In the genomic region with DNA sequence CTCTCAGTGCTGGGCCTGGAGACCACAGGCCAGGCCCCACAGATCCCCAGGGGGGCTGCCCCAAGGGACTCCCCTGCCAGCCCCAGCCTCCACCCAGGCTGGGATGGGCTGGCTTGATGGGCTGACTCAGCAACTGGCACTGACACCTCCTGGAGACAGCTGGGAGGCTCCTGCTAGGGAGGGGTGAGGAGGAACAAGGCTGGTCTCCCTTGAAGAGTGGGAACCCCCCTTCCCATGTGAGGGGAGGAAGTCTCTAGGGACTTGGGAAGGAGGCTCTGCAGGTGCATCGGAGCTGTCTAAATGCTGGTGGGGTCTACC, we compare ENCODE assay signal across 1 cellular context.
TF ChIP-seq lines count a peak whose summit lies in the region.

No MANE protein-coding gene starts in this region.

TF ChIP-seq in GM12878, 131 proteins besides CTCF, POLR2A, EP300 and RAD21:
- TF ChIP-seq TCF3 (IDR thresholded peaks at IDR 0.05; ENCODE audit: borderline replicate concordance, insufficient read depth, low read depth, low read length) (0 out of 2 replicates have a peak, but pooled peaks have one; percentile 11), KLF5 (IDR thresholded peaks at IDR 0.05; ENCODE audit: partially characterized antibody) (no peak), RELA (IDR thresholded peaks at IDR 0.05; ENCODE audit: borderline replicate concordance, partially characterized antibody) (no peak), YY1 (IDR thresholded peaks at IDR 0.05; ENCODE audit: low read depth, low read length) (no peak), STAT1 (conservative IDR thresholded peaks at IDR 0.05) (no peak), MEF2B (IDR thresholded peaks at IDR 0.05; ENCODE audit: partially characterized antibody, poor library complexity, severe bottlenecking) (peak; percentile 96), PAX8 (IDR thresholded peaks at IDR 0.05) (no peak), SUPT20H (IDR thresholded peaks at IDR 0.05; ENCODE audit: borderline replicate concordance, control insufficient read depth, low read depth, low read length) (no peak), CHD2 (IDR thresholded peaks at IDR 0.05; ENCODE audit: borderline replicate concordance, low read depth, low read length) (no peak), IKZF1 (conservative IDR thresholded peaks at IDR 0.05) (no peak), EED (IDR thresholded peaks at IDR 0.05; ENCODE audit: low read depth) (0 out of 2 replicates have a peak, but pooled peaks have one; percentile 21), GATAD2B (conservative IDR thresholded peaks at IDR 0.05; ENCODE audit: low read depth) (0 out of 2 replicates have a peak, but pooled peaks have one; percentile 21)
- TF ChIP-seq, protein P1, sequence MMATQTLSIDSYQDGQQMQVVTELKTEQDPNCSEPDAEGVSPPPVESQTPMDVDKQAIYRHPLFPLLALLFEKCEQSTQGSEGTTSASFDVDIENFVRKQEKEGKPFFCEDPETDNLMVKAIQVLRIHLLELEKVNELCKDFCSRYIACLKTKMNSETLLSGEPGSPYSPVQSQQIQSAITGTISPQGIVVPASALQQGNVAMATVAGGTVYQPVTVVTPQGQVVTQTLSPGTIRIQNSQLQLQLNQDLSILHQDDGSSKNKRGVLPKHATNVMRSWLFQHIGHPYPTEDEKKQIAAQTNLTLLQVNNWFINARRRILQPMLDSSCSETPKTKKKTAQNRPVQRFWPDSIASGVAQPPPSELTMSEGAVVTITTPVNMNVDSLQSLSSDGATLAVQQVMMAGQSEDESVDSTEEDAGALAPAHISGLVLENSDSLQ (IDR thresholded peaks at IDR 0.05), result no peak
- TF ChIP-seq, protein P2, sequence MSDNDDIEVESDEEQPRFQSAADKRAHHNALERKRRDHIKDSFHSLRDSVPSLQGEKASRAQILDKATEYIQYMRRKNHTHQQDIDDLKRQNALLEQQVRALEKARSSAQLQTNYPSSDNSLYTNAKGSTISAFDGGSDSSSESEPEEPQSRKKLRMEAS (IDR thresholded peaks at IDR 0.05; ENCODE audit: low read depth, low read length), result no peak
